In the genomic region with DNA sequence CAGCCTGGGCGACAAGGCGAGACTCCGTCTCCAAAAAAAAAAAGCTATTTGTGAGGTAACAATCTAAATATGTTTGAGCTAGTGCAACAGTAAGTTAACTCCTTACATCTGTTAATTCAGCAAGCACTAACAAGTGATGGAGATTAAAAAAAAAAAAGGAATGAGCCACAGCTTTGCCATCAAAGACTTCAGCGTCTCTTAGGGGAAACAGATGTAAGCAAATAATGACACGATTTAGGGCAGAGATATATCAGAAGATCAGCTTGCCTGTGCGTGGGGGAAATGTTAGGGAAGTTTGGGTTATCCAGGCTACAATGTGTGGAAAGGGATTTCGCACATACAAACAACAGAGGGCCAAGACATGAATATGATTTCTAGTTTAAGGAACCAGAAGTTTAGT, we compare ENCODE assay signal across 20 cellular contexts. TPM values are rescaled to one million over a fixed set of nuclear protein-coding genes. Genes with fewer than 3 reads are reported as not detected.
DNase-seq lines count a peak whose midpoint lies in the region; ATAC-seq, FAIRE-seq and TF ChIP-seq lines count a peak whose summit lies in the region.
"Had no signal": no experiment of that assay in that cellular context is flagged by ENCODE, and none has a peak within 500 bp of the region (broad histone marks: within the 10 kb centered on the region; RNA-seq: fewer than 3 reads in every experiment).

No MANE protein-coding gene starts in this region.

- FAIRE-seq in K562 (lab: Jason Lieb, UNC), result no peak
- FAIRE-seq: urothelium cell line had no signal

- H3K4me1 ChIP-seq in HEK293 (ENCODE audit: control insufficient read depth, insufficient read depth, low read length) (peaks cover 6% of the 10 kb centered on the region; the same call in 1 of the 2 replicates), K562 (replicated peaks in 1 of 2; ENCODE audit: control insufficient read depth in 2 of 2, insufficient read depth in 2 of 2, low read length in 2 of 2) (peaks cover 34 to 60% of the 10 kb centered on the region in 2 experiments)

- no peak overlapping the region for H3K4me2 ChIP-seq in K562 (ENCODE audit: insufficient read depth, low read length)

- in situ Hi-C loops in K562 (cut with MboI), result loop anchor here (5.0 kb wide), 1 partner anchor 72 kb away; no protein-coding TSS in a partner anchor

- intact Hi-C loops in K562 (cut with micrococcal nuclease), result loop anchor here (10.0 kb wide), 1 partner anchor 131 kb away; a partner anchor contains a TSS

- peaks cover 39% of the 10 kb centered on the region for H3K79me2 ChIP-seq in K562 (ENCODE audit: control insufficient read depth, insufficient read depth, low read length)

- H3K9me3 Mint-ChIP-seq in activated T-cell treated with anti-CD3 and anti-CD28 coated beads, Interleukin-2, amount 50 U/mL, for 24 hours, result no peaks in the 10 kb centered on the region
- no peaks in the 10 kb centered on the region for H3K9me3 Mint-ChIP-seq in osteocyte (ENCODE audit: unreplicated experiment)
- H3K9me3 Mint-ChIP-seq: activated naive CD8-positive, alpha-beta T cell treated with anti-CD3 and anti-CD28 coated beads, Interleukin-2, amount 10 ng/mL, durations not matched to agents 7 days and 5 days had no signal

- no TSS peak for BruUV-seq in K562 (replicated peaks; lab: Mats Ljungman, UMichigan)

- peaks cover 9% of the 10 kb centered on the region for H4K20me1 ChIP-seq in K562 (replicated peaks; ENCODE audit: control insufficient read depth, insufficient read depth, low read length)

- TF ChIP-seq EP300 in K562 (IDR thresholded peaks at IDR 0.05; ENCODE audit: low read length), result no peak

- H2AFZ ChIP-seq in K562 (ENCODE audit: low read depth, low read length), result no peak overlapping the region

- no peaks in the 10 kb centered on the region for H3K9me1 ChIP-seq in K562 (ENCODE audit: control insufficient read depth, insufficient read depth, low read length)

- peaks cover 23% of the 10 kb centered on the region for H3K36me3 Mint-ChIP-seq in activated T-cell treated with anti-CD3 and anti-CD28 coated beads, Interleukin-2, amount 50 U/mL, for 24 hours (ENCODE audit: low read depth)
- H3K36me3 Mint-ChIP-seq in osteocyte (ENCODE audit: unreplicated experiment), result peaks cover 11% of the 10 kb centered on the region

- no peaks in the 10 kb centered on the region for H3K27me3 Mint-ChIP-seq in activated T-cell treated with anti-CD3 and anti-CD28 coated beads, Interleukin-2, amount 50 U/mL, for 24 hours
- H3K27me3 Mint-ChIP-seq in osteocyte (ENCODE audit: unreplicated experiment), result no peaks in the 10 kb centered on the region

- TF ChIP-seq CTCF in HEK293 (tag by site-specific recombination; IDR thresholded peaks at IDR 0.05) (no peak), K562 (IDR thresholded peaks at IDR 0.05 in 2 of 3, conservative IDR thresholded peaks at IDR 0.05 in 1 of 3; ENCODE audit: insufficient read depth in 2 of 3, low read depth in 1 of 3, low read length in 3 of 3) (no peak), osteocyte (IDR thresholded peaks at IDR 0.05) (no peak)

- no peaks in the 10 kb centered on the region for H3K27me3 ChIP-seq in K562 (ENCODE audit: control insufficient read depth in 2 of 2, insufficient read depth in 2 of 2, low read length in 2 of 2)
- H3K27me3 ChIP-seq: SJSA1 had no signal

- CTCF ChIA-PET in HEK293 (lab: Yijun Ruan, JAX) (interaction anchor here (0.7 kb wide), 1 partner anchor 72 kb away, joined by 4 read pairs; no protein-coding TSS in a partner anchor), K562 (lab: Yijun Ruan, JAX; ENCODE audit: low intra/inter-chr PET ratio) (interaction anchor here (0.6 kb wide), 1 partner anchor 130 kb away, joined by 3 read pairs; a partner anchor contains a TSS)

- DNase-seq in activated T-cell treated with anti-CD3 and anti-CD28 coated beads, Interleukin-2, amount 50 U/mL, for 24 hours, result no peak
- DNase-seq in activated T-cell treated with anti-CD3 and anti-CD28 coated beads for 4 hours, result no peak
- no peak for DNase-seq in K562 (ENCODE audit: extremely low read depth in 1 of 4, low spot score in 3 of 4)
- peak; percentile 2 for DNase-seq in osteocyte (ENCODE audit: extremely low spot score, unreplicated experiment)
- no peak for DNase-seq in NCI-H2196 treated with DMSO at 0.1 percent for 48 hours (lab: John Stamatoyannopoulos, UW; ENCODE audit: unreplicated experiment)
- no peak for DNase-seq in AG20443 (ENCODE audit: low spot score)
- DNase-seq: ACHN; activated CD4-positive, alpha-beta T cell treated with anti-CD3 and anti-CD28 coated beads for 48 hours; activated naive CD8-positive, alpha-beta T cell treated with anti-CD3 and anti-CD28 coated beads, Interleukin-2, amount 10 ng/mL, durations not matched to agents 7 days and 5 days; activated T-cell treated with anti-CD3 and anti-CD28 coated beads, Interleukin-2, amount 50 U/mL, for 1 hour; glutamatergic neuron; NCI-H1417 treated with DMSO at 0.1 percent for 48 hours; NCI-H526 treated with DMSO at 0.1 percent for 48 hours; stimulated activated CD4-positive, alpha-beta T cell treated with anti-CD3 and anti-CD28 coated beads, Interleukin-1b, Interleukin-23, amount 100 ng/mL, for 48 hours had no signal

- peaks cover 35% of the 10 kb centered on the region for H3K4me1 Mint-ChIP-seq in activated T-cell treated with anti-CD3 and anti-CD28 coated beads, Interleukin-2, amount 50 U/mL, for 24 hours (ENCODE audit: low read depth)
- H3K4me1 Mint-ChIP-seq in osteocyte (ENCODE audit: unreplicated experiment), result peaks cover 32% of the 10 kb centered on the region

- H3K9ac ChIP-seq in K562 (ENCODE audit: insufficient read depth in 1 of 2, low read depth in 2 of 2, low read length in 2 of 2), result no peak overlapping the region

- POLR2A ChIA-PET in HEK293 (lab: Yijun Ruan, JAX) (interaction anchor here (0.7 to 6.8 kb wide), 7 partner anchors 29 to 130 kb away, joined by 3 to 79 read pairs (median 4); a partner anchor contains a TSS), K562 (lab: Yijun Ruan, JAX) (interaction anchor here (0.6 to 7.1 kb wide), 8 partner anchors 11 to 112 kb away, joined by 3 to 73 read pairs (median 8); a partner anchor contains a TSS)

- no peak overlapping the region for H3K4me3 ChIP-seq in HEK293 (ENCODE audit: low read depth, low read length)
- H3K4me3 ChIP-seq in K562, result no peak overlapping the region
- H3K4me3 ChIP-seq: SJSA1 had no signal

- H3K4me3 Mint-ChIP-seq in activated T-cell treated with anti-CD3 and anti-CD28 coated beads, Interleukin-2, amount 50 U/mL, for 24 hours, result no peak overlapping the region
- no peak overlapping the region for H3K4me3 Mint-ChIP-seq in osteocyte (ENCODE audit: unreplicated experiment)
- H3K4me3 Mint-ChIP-seq: activated naive CD8-positive, alpha-beta T cell treated with anti-CD3 and anti-CD28 coated beads, Interleukin-2, amount 10 ng/mL, durations not matched to agents 7 days and 5 days had no signal

- no peak for ATAC-seq in K562
- no peak for ATAC-seq in HG02588 (IDR thresholded peaks at IDR 0.05; ENCODE audit: unreplicated experiment)
- ATAC-seq: HCT116, left lobe of liver had no signal

- H3K27ac ChIP-seq in HEK293 (ENCODE audit: extremely low read depth, low read depth, low read length), result no peak overlapping the region
- H3K27ac ChIP-seq in K562 (ENCODE audit: extremely low read depth, low read depth, low read length), result no peak overlapping the region
- H3K27ac ChIP-seq: SJSA1 had no signal

- 56% methylated on average over 7 of the region's 7 CpGs for WGBS in K562 (ENCODE audit: insufficient coverage, low coverage, missing lambda C conversion rate)

- no peak for TF ChIP-seq POLR2A in K562 (conservative IDR thresholded peaks at IDR 0.05)

- H3K9me3 ChIP-seq in HEK293 (ENCODE audit: control insufficient read depth, insufficient read depth, low read depth, low read length) (no peaks in the 10 kb centered on the region), K562 (replicated peaks; ENCODE audit: control insufficient read depth, insufficient read depth, low read depth, low read length) (0 out of 2 replicates have a peak, but pooled peaks cover 2% of the 10 kb centered on the region)
- H3K9me3 ChIP-seq: SJSA1 had no signal

- TF ChIP-seq RAD21 in K562 (CRISPR knock-in tag; conservative IDR thresholded peaks at IDR 0.05 in 1 of 2, IDR thresholded peaks at IDR 0.05 in 1 of 2), result no peak

- H3K36me3 ChIP-seq in HEK293 (ENCODE audit: control insufficient read depth in 2 of 2, insufficient read depth in 1 of 2, low read length in 2 of 2) (peaks cover 13 to 14% of the 10 kb centered on the region in 2 experiments), K562 (ENCODE audit: control insufficient read depth, insufficient read depth, low read length) (peaks cover 16% of the 10 kb centered on the region)

- peak overlapping the region; percentile 68 for H3K27ac Mint-ChIP-seq in activated T-cell treated with anti-CD3 and anti-CD28 coated beads, Interleukin-2, amount 50 U/mL, for 24 hours
- no peak overlapping the region for H3K27ac Mint-ChIP-seq in osteocyte (ENCODE audit: unreplicated experiment)
- H3K27ac Mint-ChIP-seq: activated naive CD8-positive, alpha-beta T cell treated with anti-CD3 and anti-CD28 coated beads, Interleukin-2, amount 10 ng/mL, durations not matched to agents 7 days and 5 days had no signal

RNA-seq across cellular contexts. Expression of a gene that starts 2.2 kb away (rescaled TPM):
- total RNA-seq in K562 (2011; cell fraction: chromatin; rRNA removed; ENCODE audit: low replicate concordance), result 104 and 356 TPM in 2 replicates
- total RNA-seq in K562 (2011; cell fraction: nucleolus; rRNA removed), result 54.4 and 64.3 TPM in 2 replicates
- 179 and 274 TPM in 2 replicates for total RNA-seq in K562 (2011; cell fraction: nucleoplasm; rRNA removed)
- total RNA-seq in K562 (2014; rRNA removed) (29.8 and 34.1 TPM in 2 replicates), K562 (2014; rRNA removed; fragmentation: Illumina TruSeq; extraction: Trizol) (60.2 and 70.5 TPM in 2 replicates), K562 (2015; rRNA removed; fragmentation: Illumina TruSeq; extraction: Trizol) (45.4 and 48.3 TPM in 2 replicates), K562 (2021) (40.5 and 42.4 TPM in 2 replicates), osteocyte (40.8 and 41.9 TPM in 2 replicates)
- polyA plus RNA-seq in K562 (2011; rRNA removed) (27.8 and 39.5 TPM in 2 replicates), K562 (2014; fragmentation: Illumina TruSeq; extraction: Trizol) (23.0 and 25.3 TPM in 2 replicates), K562 (2014; fragmentation: Nextera tagmentation; extraction: Ambion mirVana) (10 to 100 TPM; 10.1 to 11.2 TPM), K562 (2014; rRNA removed) (22.9 and 28.0 TPM in 2 replicates)
- polyA plus RNA-seq in K562 (2011; cell fraction: cytosol; rRNA removed), result 9.7 and 20.5 TPM in 2 replicates
- 26.0 and 35.2 TPM in 2 replicates for polyA plus RNA-seq in K562 (2011; cell fraction: nucleus; rRNA removed)
- polyA plus RNA-seq in K562 (2012), result 17.7 and 21.7 TPM in 2 replicates
- 152 and 172 TPM in 2 replicates for polyA minus RNA-seq in K562 (2011; rRNA and poly(A)+ RNA removed)
- polyA minus RNA-seq in K562 (2011; cell fraction: cytosol; rRNA and poly(A)+ RNA removed), result 28.8 and 35.4 TPM in 2 replicates
- 123 and 195 TPM in 2 replicates for polyA minus RNA-seq in K562 (2011; cell fraction: nucleus; rRNA and poly(A)+ RNA removed)

RNA-seq across cellular contexts. Expression of a gene that starts 33.3 kb away (rescaled TPM):
- total RNA-seq in K562 (2011; cell fraction: chromatin; rRNA removed; ENCODE audit: low replicate concordance), result 108 and 251 TPM in 2 replicates
- total RNA-seq in K562 (2011; cell fraction: nucleolus; rRNA removed), result 84.9 and 94.7 TPM in 2 replicates
- 175 and 253 TPM in 2 replicates for total RNA-seq in K562 (2011; cell fraction: nucleoplasm; rRNA removed)
- total RNA-seq in K562 (2014; rRNA removed) (440 and 497 TPM in 2 replicates), K562 (2014; rRNA removed; fragmentation: Illumina TruSeq; extraction: Trizol) (567 and 664 TPM in 2 replicates), K562 (2015; rRNA removed; fragmentation: Illumina TruSeq; extraction: Trizol) (577 and 626 TPM in 2 replicates), K562 (2021) (524 and 567 TPM in 2 replicates), osteocyte (267 and 289 TPM in 2 replicates)
- polyA plus RNA-seq in K562 (2011; rRNA removed) (329 and 455 TPM in 2 replicates), K562 (2014; fragmentation: Illumina TruSeq; extraction: Trizol) (478 and 498 TPM in 2 replicates), K562 (2014; fragmentation: Nextera tagmentation; extraction: Ambion mirVana) (100 to 1,000 TPM; 124 to 158 TPM), K562 (2014; rRNA removed) (539 and 577 TPM in 2 replicates)
- 77.8 and 235 TPM in 2 replicates for polyA plus RNA-seq in K562 (2011; cell fraction: cytosol; rRNA removed)
- 298 and 403 TPM in 2 replicates for polyA plus RNA-seq in K562 (2011; cell fraction: nucleus; rRNA removed)
- polyA plus RNA-seq in K562 (2012), result 541 and 564 TPM in 2 replicates
- 224 and 259 TPM in 2 replicates for polyA minus RNA-seq in K562 (2011; rRNA and poly(A)+ RNA removed)
- polyA minus RNA-seq in K562 (2011; cell fraction: cytosol; rRNA and poly(A)+ RNA removed), result 123 and 142 TPM in 2 replicates
- 91.1 and 169 TPM in 2 replicates for polyA minus RNA-seq in K562 (2011; cell fraction: nucleus; rRNA and poly(A)+ RNA removed)
